In genomic region chr7:135463905-135464304, GRCh38 we compare ENCODE assay signal across 19 cellular contexts.
"Had no signal": no experiment of that assay in that cellular context is flagged by ENCODE, and none has a peak within 500 bp of the region (broad histone marks: within the 10 kb centered on the region; RNA-seq: fewer than 3 reads in every experiment).

No MANE protein-coding gene starts in this region.

- H3K9me3 Mint-ChIP-seq: activated naive CD4-positive, alpha-beta T cell treated with anti-CD3 and anti-CD28 coated beads, Interleukin-2, amount 10 ng/mL, durations not matched to agents 7 days and 5 days; activated T-cell treated with anti-CD3 and anti-CD28 coated beads, Interleukin-2, amount 50 U/mL, for 72 hours; natural killer cell treated with Interleukin-12 subunit alpha and Interleukin-12 subunit beta and Interleukin-15 and Interleukin-18, amount 100 ng/mL, for 72 hours had no signal

- DNase-seq: activated CD4-positive, alpha-beta T cell treated with anti-CD3 and anti-CD28 coated beads for 4 hours; activated CD4-positive, alpha-beta T cell treated with anti-CD3 and anti-CD28 coated beads, Interleukin-2, amount 50 U/mL, for 48 hours; activated CD4-positive, CD25-positive, alpha-beta regulatory T cell; activated effector memory CD4-positive, alpha-beta T cell treated with anti-CD3 and anti-CD28 coated beads, Interleukin-2, amount 50 U/mL, for 16 hours; activated naive CD4-positive, alpha-beta T cell treated with anti-CD3 and anti-CD28 coated beads, Interleukin-2, amount 10 ng/mL, durations not matched to agents 7 days and 5 days; activated T-cell treated with anti-CD3 and anti-CD28 coated beads, Interleukin-2, amount 50 U/mL, for 72 hours; amygdala; colonic mucosa; endodermal cell; esophagus squamous epithelium; gastrocnemius medialis; head of caudate nucleus; hypothalamus; left ventricle myocardium inferior; midbrain; stimulated activated CD4-positive, alpha-beta T cell treated with anti-CD3 and anti-CD28 coated beads, Interleukin-2, amount 100 ng/mL, for 48 hours; stomach; T1000 had no signal

- H3K27me3 Mint-ChIP-seq: activated naive CD4-positive, alpha-beta T cell treated with anti-CD3 and anti-CD28 coated beads, Interleukin-2, amount 10 ng/mL, durations not matched to agents 7 days and 5 days; natural killer cell treated with Interleukin-12 subunit alpha and Interleukin-12 subunit beta and Interleukin-15 and Interleukin-18, amount 100 ng/mL, for 72 hours had no signal

- H3K36me3 Mint-ChIP-seq: natural killer cell treated with Interleukin-12 subunit alpha and Interleukin-12 subunit beta and Interleukin-15 and Interleukin-18, amount 100 ng/mL, for 72 hours had no signal

- ATAC-seq: activated T-cell treated with anti-CD3 and anti-CD28 coated beads, Interleukin-2, amount 50 U/mL, for 72 hours; gastrocnemius medialis; natural killer cell treated with Interleukin-12 subunit alpha and Interleukin-12 subunit beta and Interleukin-15 and Interleukin-18, amount 100 ng/mL, for 72 hours had no signal

- H3K4me3 Mint-ChIP-seq: activated naive CD4-positive, alpha-beta T cell treated with anti-CD3 and anti-CD28 coated beads, Interleukin-2, amount 10 ng/mL, durations not matched to agents 7 days and 5 days; activated T-cell treated with anti-CD3 and anti-CD28 coated beads, Interleukin-2, amount 50 U/mL, for 72 hours; endodermal cell; natural killer cell treated with Interleukin-12 subunit alpha and Interleukin-12 subunit beta and Interleukin-15 and Interleukin-18, amount 100 ng/mL, for 72 hours had no signal

- H3K27ac Mint-ChIP-seq: activated naive CD4-positive, alpha-beta T cell treated with anti-CD3 and anti-CD28 coated beads, Interleukin-2, amount 10 ng/mL, durations not matched to agents 7 days and 5 days; activated T-cell treated with anti-CD3 and anti-CD28 coated beads, Interleukin-2, amount 50 U/mL, for 72 hours; endodermal cell; natural killer cell treated with Interleukin-12 subunit alpha and Interleukin-12 subunit beta and Interleukin-15 and Interleukin-18, amount 100 ng/mL, for 72 hours had no signal
